In genomic region chr9:128190516-128191405, GRCh38 we compare ENCODE assay signal across 7 cellular contexts. TPM values are rescaled to one million over a fixed set of nuclear protein-coding genes. Genes with fewer than 3 reads are reported as not detected.
A peak's percentile ranks its signal among the peaks of the same experiment; 100 is the strongest.
DNase-seq lines count a peak whose midpoint lies in the region; ATAC-seq and TF ChIP-seq lines count a peak whose summit lies in the region.
"Had no signal": no experiment of that assay in that cellular context is flagged by ENCODE, and none has a peak within 500 bp of the region (broad histone marks: within the 10 kb centered on the region; RNA-seq: fewer than 3 reads in every experiment).

No MANE protein-coding gene starts in this region.

- TF ChIP-seq CTCF in upper lobe of left lung (IDR thresholded peaks at IDR 0.05), result no peak

- H3K36me3 ChIP-seq in SJCRH30 (peaks cover 32% of the 10 kb centered on the region), iPS DF 6.9 (ENCODE audit: control insufficient read depth, insufficient read depth, low read length) (no peaks in the 10 kb centered on the region; the same call in 1 of the 2 replicates), upper lobe of left lung (peaks cover 3 to 28% (median 7%) of the 10 kb centered on the region in 4 donors)

- no CpG with 5 or more reads among the region's 32 CpGs for WGBS in iPS DF 6.9 (ENCODE audit: insufficient coverage, insufficient read length)
- 25 to 29% methylated on average over 21 to 27 of the region's 32 CpGs for WGBS in upper lobe of left lung, 2 donors

- H3K4me3 ChIP-seq in SJCRH30 (peak overlapping the region; percentile 76), iPS DF 6.9 (ENCODE audit: low read length) (peak overlapping the region; percentile 84; the same call in 1 of the 2 replicates), upper lobe of left lung (peak overlapping the region; percentile 71 to 92 (median 87))

- TF ChIP-seq POLR2A in upper lobe of left lung (IDR thresholded peaks at IDR 0.05), result no peak

- peak overlapping the region; percentile 13; the same call in 1 of the 2 replicates for H3K27ac ChIP-seq in SJCRH30
- H3K27ac ChIP-seq in iPS DF 6.9 (ENCODE audit: low read length), result no peak overlapping the region
- peak overlapping the region; percentile 85 to 96 (median 92) for H3K27ac ChIP-seq in upper lobe of left lung

- H3K27me3 ChIP-seq in SJCRH30 (no peaks in the 10 kb centered on the region), iPS DF 6.9 (ENCODE audit: control insufficient read depth, insufficient read depth, low read length) (no peaks in the 10 kb centered on the region), upper lobe of left lung (no peaks in the 10 kb centered on the region)

- peak; percentile 54 for DNase-seq in DMS53 (lab: John Stamatoyannopoulos, UW)
- no peak for DNase-seq in DMS53 treated with DMSO at 0.1 percent for 48 hours (lab: John Stamatoyannopoulos, UW; ENCODE audit: unreplicated experiment)
- DNase-seq in SJCRH30, result peak; percentile 28 to 39
- no peak for DNase-seq in iPS DF 6.9 (ENCODE audit: low read depth, low spot score)
- peak in 1 of 2 donors; percentile 23 for DNase-seq in upper lobe of left lung
- DNase-seq in SK-N-DZ (ENCODE audit: low spot score), result no peak

- ATAC-seq in upper lobe of left lung (ENCODE audit: low FRiP score in 2 of 2), result peak in 1 of 2 donors; percentile 47

- H3K4me1 ChIP-seq in SJCRH30 (peaks cover 4% of the 10 kb centered on the region; the same call in 1 of the 2 replicates), iPS DF 6.9 (ENCODE audit: control insufficient read depth, insufficient read depth, low read length) (peaks cover 2% of the 10 kb centered on the region; the same call in 1 of the 2 replicates), upper lobe of left lung (peaks cover 16 to 28% (median 20%) of the 10 kb centered on the region in 4 donors)

- no peak for TF ChIP-seq EP300 in upper lobe of left lung (IDR thresholded peaks at IDR 0.05)

- H3K9me3 ChIP-seq in SJCRH30 (replicated peaks), result no peaks in the 10 kb centered on the region
- no peaks in the 10 kb centered on the region for H3K9me3 ChIP-seq in iPS DF 6.9 (ENCODE audit: control insufficient read depth, insufficient read depth, low read length)
- no peaks in the 10 kb centered on the region for H3K9me3 ChIP-seq in upper lobe of left lung

RNA-seq across cellular contexts. Expression of gene CIZ1, which starts 0.6 kb away (rescaled TPM):
- 72.6 and 85.2 TPM in 2 replicates for total RNA-seq in SJCRH30 (2014; rRNA removed; shearing (Covaris generic))
- total RNA-seq in upper lobe of left lung, result 100 to 1,000 TPM in 3 of 6 donors, 10 to 100 TPM in 3; 53.4 to 136 (median 95.5) TPM
- polyA plus RNA-seq in SK-N-DZ (2014; cell fraction: cytosol; rRNA removed), result 41.4 and 47.5 TPM in 2 replicates
- polyA plus RNA-seq in SK-N-DZ (2014; cell fraction: nucleus; rRNA removed), result 91.0 and 97.3 TPM in 2 replicates

RNA-seq across cellular contexts. Expression of gene DNM1, which starts 12.4 kb away (rescaled TPM):
- total RNA-seq in SJCRH30 (2014; rRNA removed; shearing (Covaris generic)), result 1.7 and 3.8 TPM in 2 replicates
- 10 to 100 TPM in 2 of 6 donors, 1 to 10 TPM in 4; 1.4 to 17.8 (median 7.9) TPM for total RNA-seq in upper lobe of left lung
- 19.7 and 30.2 TPM in 2 replicates for polyA plus RNA-seq in SK-N-DZ (2014; cell fraction: cytosol; rRNA removed)
- polyA plus RNA-seq in SK-N-DZ (2014; cell fraction: nucleus; rRNA removed), result 85.2 and 188 TPM in 2 replicates

RNA-seq across cellular contexts. Expression of gene BBLN, which starts 30.7 kb away (rescaled TPM):
- total RNA-seq in SJCRH30 (2014; rRNA removed; shearing (Covaris generic)), result 33.6 and 42.7 TPM in 2 replicates
- total RNA-seq in upper lobe of left lung, result 100 to 1,000 TPM in 3 of 6 donors, 10 to 100 TPM in 3; 62.4 to 204 (median 102) TPM
- 217 and 266 TPM in 2 replicates for polyA plus RNA-seq in SK-N-DZ (2014; cell fraction: cytosol; rRNA removed)
- polyA plus RNA-seq in SK-N-DZ (2014; cell fraction: nucleus; rRNA removed), result 151 and 172 TPM in 2 replicates

RNA-seq across cellular contexts. Expression of gene LCN2, which starts 41.5 kb away (rescaled TPM):
- not detected in 2 replicates for total RNA-seq in SJCRH30 (2014; rRNA removed; shearing (Covaris generic))
- 100 to 1,000 TPM in 2 of 6 donors, 10 to 100 TPM in 3, 1 to 10 TPM in 1; 9.0 to 193 (median 38.2) TPM for total RNA-seq in upper lobe of left lung
- 1.3 TPM in 1 of 2 replicates, not detected in the other for polyA plus RNA-seq in SK-N-DZ (2014; cell fraction: cytosol; rRNA removed)
- not detected in 2 replicates for polyA plus RNA-seq in SK-N-DZ (2014; cell fraction: nucleus; rRNA removed)
- total RNA-seq: lung microvascular endothelial cell had no signal

Comparison
In these comparisons a context has a peak if more than half of its experiments do, and no peak if none do; other contexts are left out.
1. DNase-seq: peak in DMS53 (single experiment) and SJCRH30 (2 of 2); none in DMS53 treated with DMSO at 0.1 percent for 48 hours (single experiment), iPS DF 6.9 (single experiment) and SK-N-DZ (single experiment).
2. Peak in every context shown above with its lines, with median percentiles within 50 percentile points of each other: H3K4me3 ChIP-seq.